11 cellular contexts compared by ENCODE assay signal in the genomic region with DNA sequence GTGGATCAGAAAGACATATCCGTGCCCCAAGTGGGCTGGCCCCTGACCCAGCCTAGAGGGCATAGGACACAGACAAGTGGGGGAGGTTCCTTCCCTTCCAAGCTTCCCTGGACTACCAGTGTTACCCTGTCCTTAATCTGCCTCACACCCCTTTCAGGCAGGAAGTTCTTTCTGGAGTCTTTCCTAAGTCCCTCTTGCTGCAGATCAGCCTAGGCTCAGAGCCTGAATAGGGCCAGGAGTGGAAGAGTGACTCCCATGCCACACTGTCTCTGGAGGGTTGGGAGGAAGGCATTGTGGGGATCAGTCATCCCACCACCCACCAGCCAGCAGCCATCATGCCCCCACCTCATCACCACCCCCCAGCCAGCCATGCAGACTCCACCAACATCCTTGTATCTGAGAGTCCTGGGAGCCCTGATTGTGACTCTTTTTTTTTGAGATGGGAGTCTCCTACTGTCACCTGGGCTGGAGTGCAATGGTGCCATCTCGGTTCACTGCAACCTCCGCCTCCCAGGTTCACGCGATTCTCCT.
"Had no signal": no experiment of that assay in that cellular context is flagged by ENCODE, and none has a peak within 500 bp of the region (broad histone marks: within the 10 kb centered on the region; RNA-seq: fewer than 3 reads in every experiment).

No MANE protein-coding gene starts in this region.

- DNase-seq: activated B cell treated with CpG ODN at 0.5 μM for 24 hours; activated CD4-positive, alpha-beta T cell treated with anti-CD3 and anti-CD28 coated beads, Interleukin-2, amount 10 ng/mL, durations not matched to agents 7 days and 5 days; activated naive CD4-positive, alpha-beta T cell treated with anti-CD3 and anti-CD28 coated beads, Interleukin-2, amount 50 U/mL, for 16 hours; cortex of kidney; effector CD8-positive, alpha-beta T cell; stimulated activated CD4-positive, alpha-beta T cell treated with anti-CD3 and anti-CD28 coated beads, Interleukin-2, amount 100 ng/mL, for 48 hours; stimulated activated naive CD4-positive, alpha-beta T cell; T-helper 17 cell had no signal

- FAIRE-seq: frontal cortex, pancreas had no signal

- ATAC-seq: pancreas, T-helper 17 cell had no signal

- H3K9me3 Mint-ChIP-seq: activated B cell treated with CpG ODN at 0.5 μM for 24 hours; activated CD4-positive, alpha-beta T cell treated with anti-CD3 and anti-CD28 coated beads, Interleukin-2, amount 10 ng/mL, durations not matched to agents 7 days and 5 days; activated T-helper 1 cell treated with anti-CD3 and anti-CD28 coated beads, Interleukin-12 subunit alpha, Interleukin-12 subunit beta, Interleukin-2, Interleukin-4 antibody, amounts not matched to agents 30 ng/mL and 10 ng/mL and 1 ng/mL, durations not matched to agents 14 hours and 24 hours and 36 hours had no signal

- H3K4me3 Mint-ChIP-seq: activated CD4-positive, alpha-beta T cell treated with anti-CD3 and anti-CD28 coated beads, Interleukin-2, amount 10 ng/mL, durations not matched to agents 7 days and 5 days; activated T-helper 1 cell treated with anti-CD3 and anti-CD28 coated beads, Interleukin-12 subunit alpha, Interleukin-12 subunit beta, Interleukin-2, Interleukin-4 antibody, amounts not matched to agents 30 ng/mL and 10 ng/mL and 1 ng/mL, durations not matched to agents 14 hours and 24 hours and 36 hours; T-helper 17 cell had no signal

- H3K27ac Mint-ChIP-seq: activated B cell treated with CpG ODN at 0.5 μM for 24 hours; activated CD4-positive, alpha-beta T cell treated with anti-CD3 and anti-CD28 coated beads, Interleukin-2, amount 10 ng/mL, durations not matched to agents 7 days and 5 days; activated T-helper 1 cell treated with anti-CD3 and anti-CD28 coated beads, Interleukin-12 subunit alpha, Interleukin-12 subunit beta, Interleukin-2, Interleukin-4 antibody, amounts not matched to agents 30 ng/mL and 10 ng/mL and 1 ng/mL, durations not matched to agents 14 hours and 24 hours and 36 hours; T-helper 17 cell had no signal
